In the genomic region with DNA sequence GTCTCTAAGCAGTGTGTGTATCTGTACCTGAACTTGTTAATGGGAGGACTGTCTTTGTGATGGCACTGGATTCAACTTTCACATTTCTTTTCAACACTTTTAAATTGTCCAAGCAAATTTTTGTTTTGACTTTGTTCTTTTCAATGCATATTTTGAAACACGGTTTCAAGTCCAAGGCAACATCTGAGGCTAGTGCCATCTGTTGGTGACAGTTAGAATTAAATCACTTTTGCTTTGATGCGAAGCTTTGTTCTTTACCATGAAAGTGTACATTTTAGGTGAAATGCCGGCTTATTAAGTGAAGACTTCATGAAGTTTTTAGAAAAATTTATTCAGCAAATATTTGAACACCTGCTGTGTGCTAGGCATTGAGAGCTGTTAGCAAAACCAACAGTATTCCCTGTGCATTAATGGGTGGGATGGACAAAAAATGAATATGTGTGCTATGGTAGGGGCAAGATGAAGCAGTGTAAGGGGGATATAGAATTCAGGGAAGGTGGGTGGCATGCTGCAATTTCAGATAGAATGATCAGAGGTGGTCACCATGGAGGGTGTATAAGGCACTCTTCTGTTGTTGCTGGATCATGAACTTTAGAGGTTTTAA, we compare ENCODE assay signal across 8 cellular contexts.
DNase-seq lines count a peak whose midpoint lies in the region; ATAC-seq, FAIRE-seq and TF ChIP-seq lines count a peak whose summit lies in the region.

No MANE protein-coding gene starts in this region.

- CTCF ChIA-PET in A549 (lab: Yijun Ruan, JAX) (interaction anchor here (0.5 to 1.5 kb wide), 6 partner anchors 8 to 726 kb away, joined by 3 to 4 read pairs (median 3); a partner anchor contains a TSS), PC-9 (lab: Charles Lee) (no interaction called here)

- peaks cover 16% of the 10 kb centered on the region; the same call in 2 of the 3 replicates for H3K4me1 ChIP-seq in A549
- 0 out of 2 replicates have a peak, but pooled peaks cover 9% of the 10 kb centered on the region for H3K4me1 ChIP-seq in PC-9 (replicated peaks; ENCODE audit: insufficient read depth)

- H4K20me1 ChIP-seq in PC-9 (ENCODE audit: insufficient read depth) = no peaks in the 10 kb centered on the region

- no peak for TF ChIP-seq EP300 in A549 (IDR thresholded peaks at IDR 0.05)

- intact Hi-C loops in PC-9 (cut with micrococcal nuclease; ENCODE audit: unreplicated experiment) = no loop called here

- no peaks in the 10 kb centered on the region for H3K9me3 ChIP-seq in A549
- peaks cover 6% of the 10 kb centered on the region; the same call in 1 of the 2 replicates for H3K9me3 ChIP-seq in PC-9 (ENCODE audit: insufficient read depth, low read depth)

- FAIRE-seq in A549 (lab: Jason Lieb, UNC) = no peak

- no peak overlapping the region for H3K27ac ChIP-seq in A549
- H3K27ac ChIP-seq in PC-9 = no peak overlapping the region

- H3K9me2 ChIP-seq in PC-9 (ENCODE audit: insufficient read depth) = no peaks in the 10 kb centered on the region

- TF ChIP-seq CTCF in A549 (IDR thresholded peaks at IDR 0.05) (peak; percentile 46), GM12873 (IDR thresholded peaks at IDR 0.05; ENCODE audit: insufficient read depth, low read depth, low read length, missing control alignments) (peak; percentile 61), PC-9 (conservative IDR thresholded peaks at IDR 0.05) (peak; percentile 68), fibroblast of the aortic adventitia (IDR thresholded peaks at IDR 0.05; ENCODE audit: insufficient read depth, low read length) (peak; percentile 32)

- TF ChIP-seq RAD21 in A549 (conservative IDR thresholded peaks at IDR 0.05 in 1 of 2, IDR thresholded peaks at IDR 0.05 in 1 of 2) = no peak

- no TSS peak for BruUV-seq in PC-9 (replicated peaks; lab: Mats Ljungman, UMichigan)

- H3F3A ChIP-seq in PC-9 (ENCODE audit: insufficient read depth, low read depth) = no peaks in the 10 kb centered on the region

- 49% methylated on average over 3 of the region's 3 CpGs for WGBS in A549 (ENCODE audit: missing lambda C conversion rate)

- DNase-seq in A549 (ENCODE audit: low read depth in 1 of 2, low spot score in 1 of 2) = peak in 1 of 2 experiments; percentile 14
- DNase-seq in PC-9 = no peak
- no peak for DNase-seq in fibroblast of the aortic adventitia (ENCODE audit: low read depth)
- DNase-seq in GM03348 (ENCODE audit: low spot score) = no peak
- DNase-seq in NCI-H187 treated with DMSO at 0.1 percent for 48 hours (lab: John Stamatoyannopoulos, UW) = no peak
- no peak for DNase-seq in central memory CD4-positive, alpha-beta T cell

- H3K4me3 ChIP-seq in A549 = no peak overlapping the region
- no peak overlapping the region for H3K4me3 ChIP-seq in PC-9
- no peak overlapping the region for H3K4me3 ChIP-seq in fibroblast of the aortic adventitia (ENCODE audit: low read depth, low read length)

- ATAC-seq in A549 (no peak), HG03196 (IDR thresholded peaks at IDR 0.05; ENCODE audit: unreplicated experiment) (no peak)

- peaks cover 9% of the 10 kb centered on the region for H3K79me2 ChIP-seq in PC-9 (ENCODE audit: low read depth)

- H3K4me2 ChIP-seq in A549 = peak overlapping the region; percentile 16; the same call in 1 of the 3 replicates
- H3K4me2 ChIP-seq in PC-9 = no peak overlapping the region

- H3K27me3 ChIP-seq in PC-9 (ENCODE audit: insufficient read depth, low read depth) = no peaks in the 10 kb centered on the region

- H3K36me3 ChIP-seq in PC-9 (ENCODE audit: low read depth) = 0 out of 2 replicates have a peak, but pooled peaks cover 7% of the 10 kb centered on the region

- H2AFZ ChIP-seq in PC-9 = no peak overlapping the region

- no peak for TF ChIP-seq POLR2A in A549 (IDR thresholded peaks at IDR 0.05; ENCODE audit: low read length)

- POLR2A ChIA-PET in A549 (lab: Yijun Ruan, JAX) (no interaction called here), PC-9 (lab: Charles Lee; ENCODE audit: unreplicated experiment) (no interaction called here)

TF ChIP-seq in A549, 52 proteins besides CTCF, POLR2A, EP300 and RAD21:
- TF ChIP-seq, protein P1, sequence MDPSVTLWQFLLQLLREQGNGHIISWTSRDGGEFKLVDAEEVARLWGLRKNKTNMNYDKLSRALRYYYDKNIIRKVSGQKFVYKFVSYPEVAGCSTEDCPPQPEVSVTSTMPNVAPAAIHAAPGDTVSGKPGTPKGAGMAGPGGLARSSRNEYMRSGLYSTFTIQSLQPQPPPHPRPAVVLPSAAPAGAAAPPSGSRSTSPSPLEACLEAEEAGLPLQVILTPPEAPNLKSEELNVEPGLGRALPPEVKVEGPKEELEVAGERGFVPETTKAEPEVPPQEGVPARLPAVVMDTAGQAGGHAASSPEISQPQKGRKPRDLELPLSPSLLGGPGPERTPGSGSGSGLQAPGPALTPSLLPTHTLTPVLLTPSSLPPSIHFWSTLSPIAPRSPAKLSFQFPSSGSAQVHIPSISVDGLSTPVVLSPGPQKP (IDR thresholded peaks at IDR 0.05; ENCODE audit: low read depth, low read length) = no peak
- TF ChIP-seq KDM5A (IDR thresholded peaks at IDR 0.05) (no peak), NFE2L2 (conservative IDR thresholded peaks at IDR 0.05; ENCODE audit: low read length) (no peak), EHMT2 (IDR thresholded peaks at IDR 0.05; ENCODE audit: low read depth) (no peak)
- TF ChIP-seq, protein P2, sequence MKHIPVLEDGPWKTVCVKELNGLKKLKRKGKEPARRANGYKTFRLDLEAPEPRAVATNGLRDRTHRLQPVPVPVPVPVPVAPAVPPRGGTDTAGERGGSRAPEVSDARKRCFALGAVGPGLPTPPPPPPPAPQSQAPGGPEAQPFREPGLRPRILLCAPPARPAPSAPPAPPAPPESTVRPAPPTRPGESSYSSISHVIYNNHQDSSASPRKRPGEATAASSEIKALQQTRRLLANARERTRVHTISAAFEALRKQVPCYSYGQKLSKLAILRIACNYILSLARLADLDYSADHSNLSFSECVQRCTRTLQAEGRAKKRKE (CRISPR knock-in tag; IDR thresholded peaks at IDR 0.05; ENCODE audit: low read depth) = no peak
